ENCODE assay signal across 31 cellular contexts in the genomic region with DNA sequence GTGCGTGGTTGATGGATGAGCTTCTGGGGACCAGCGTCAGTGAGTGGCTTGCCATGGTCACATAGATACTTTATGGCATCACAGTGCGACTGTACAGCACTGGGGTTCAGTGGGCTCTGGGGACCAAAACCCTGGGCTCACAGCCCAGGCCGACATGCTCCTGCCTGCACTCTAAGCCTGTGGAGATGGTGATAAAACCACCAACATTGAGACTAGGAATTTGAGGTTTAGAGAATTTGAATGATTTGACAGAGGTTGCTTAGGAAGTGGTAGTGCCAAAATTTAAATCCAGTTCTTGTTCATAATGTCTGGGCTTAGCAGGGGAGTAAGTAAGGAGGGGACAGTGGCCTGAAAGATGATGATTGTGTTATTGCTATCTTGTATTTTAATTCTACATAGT.
"Had no signal": no experiment of that assay in that cellular context is flagged by ENCODE, and none has a peak within 500 bp of the region (broad histone marks: within the 10 kb centered on the region; RNA-seq: fewer than 3 reads in every experiment).

No MANE protein-coding gene starts in this region.

- H3K9me3 ChIP-seq: adrenal gland, breast epithelium had no signal

- H3K4me3 ChIP-seq: adrenal gland, breast epithelium had no signal

- ATAC-seq: activated CD8-positive, alpha-beta T cell treated with anti-CD3 and anti-CD28 coated beads for 36 hours; activated naive CD4-positive, alpha-beta T cell treated with anti-CD3 and anti-CD28 coated beads, Interleukin-2, amount 50 U/mL, for 72 hours had no signal

- DNase-seq: activated B cell treated with CpG ODN at 0.5 μM for 24 hours; activated CD4-positive, alpha-beta memory T cell treated with anti-CD3 and anti-CD28 coated beads for 36 hours; activated CD4-positive, alpha-beta T cell treated with anti-CD3 and anti-CD28 coated beads for 4 hours; activated CD4-positive, alpha-beta T cell treated with anti-CD3 and anti-CD28 coated beads, Interleukin-2, amount 10 ng/mL, durations not matched to agents 24 days and 14 days; activated CD4-positive, alpha-beta T cell treated with anti-CD3 and anti-CD28 coated beads, Interleukin-2, amount 50 U/mL, for 1 hour; activated CD4-positive, alpha-beta T cell treated with anti-CD3 and anti-CD28 coated beads, Interleukin-2, amount 50 U/mL, for 4 hours; activated CD4-positive, CD25-positive, alpha-beta regulatory T cell treated with anti-CD3 and anti-CD28 coated beads, Interleukin-2, amount 50 U/mL, for 72 hours; activated CD8-positive, alpha-beta memory T cell treated with anti-CD3 and anti-CD28 coated beads, Interleukin-2, amount 50 U/mL, for 4 hours; activated CD8-positive, alpha-beta T cell treated with anti-CD3 and anti-CD28 coated beads for 36 hours; activated effector memory CD4-positive, alpha-beta T cell treated with Interleukin-2 at 50 U/mL for 16 hours; activated gamma-delta T cell; activated naive CD4-positive, alpha-beta T cell treated with anti-CD3 and anti-CD28 coated beads for 36 hours; activated naive CD4-positive, alpha-beta T cell treated with anti-CD3 and anti-CD28 coated beads, Interleukin-2, amount 50 U/mL, for 16 hours; activated naive CD8-positive, alpha-beta T cell treated with anti-CD3 and anti-CD28 coated beads for 36 hours; activated T-cell treated with anti-CD3 and anti-CD28 coated beads, Interleukin-2, amount 50 U/mL, for 24 hours; activated T-cell treated with anti-CD3 and anti-CD28 coated beads, Interleukin-2, amount 50 U/mL, for 48 hours; adrenal gland; amniotic stem cell; aorta; brain microvascular endothelial cell; central memory CD4-positive, alpha-beta T cell; SW 1271; T-helper 1 cell; T-helper 2 cell; T-helper 9 cell had no signal

- H3K36me3 Mint-ChIP-seq: activated CD4-positive, alpha-beta memory T cell treated with anti-CD3 and anti-CD28 coated beads for 36 hours; activated naive CD4-positive, alpha-beta T cell treated with anti-CD3 and anti-CD28 coated beads, Interleukin-2, amount 50 U/mL, for 72 hours; activated naive CD8-positive, alpha-beta T cell treated with anti-CD3 and anti-CD28 coated beads for 36 hours had no signal

- H3K9me3 Mint-ChIP-seq: activated B cell treated with CpG ODN at 0.5 μM for 24 hours; activated CD4-positive, alpha-beta memory T cell treated with anti-CD3 and anti-CD28 coated beads for 36 hours; activated CD4-positive, alpha-beta T cell treated with anti-CD3 and anti-CD28 coated beads, Interleukin-2, amount 10 ng/mL, durations not matched to agents 24 days and 14 days; activated CD8-positive, alpha-beta T cell treated with anti-CD3 and anti-CD28 coated beads for 36 hours; activated naive CD4-positive, alpha-beta T cell treated with anti-CD3 and anti-CD28 coated beads for 36 hours; activated naive CD4-positive, alpha-beta T cell treated with anti-CD3 and anti-CD28 coated beads, Interleukin-2, amount 50 U/mL, for 72 hours; activated naive CD8-positive, alpha-beta T cell treated with anti-CD3 and anti-CD28 coated beads for 36 hours; activated T-cell treated with anti-CD3 and anti-CD28 coated beads, Interleukin-2, amount 50 U/mL, for 24 hours; activated T-helper 2 cell treated with anti-CD3 and anti-CD28 coated beads, Interferon-gamma antibody, Interleukin-2, Interleukin-4, amounts not matched to agents 10 μg/mL and 5 μg/mL and 100 μg/mL, durations not matched to agents 14 hours and 24 hours and 36 hours; T-helper 1 cell treated with Interleukin-12 subunit alpha and Interleukin-12 subunit beta and Interleukin-4 antibody, amounts not matched to agents 30 μg/mL and 1 μg/mL, for 36 hours; T-helper 2 cell treated with Interferon-gamma antibody and Interleukin-4, amounts not matched to agents 5 μg/mL and 100 μg/mL, for 36 hours had no signal

- H3K4me1 ChIP-seq: adrenal gland, breast epithelium had no signal

- FAIRE-seq: astrocyte had no signal

- H3K4me1 Mint-ChIP-seq: activated B cell treated with CpG ODN at 0.5 μM for 24 hours; activated CD4-positive, alpha-beta T cell treated with anti-CD3 and anti-CD28 coated beads, Interleukin-2, amount 10 ng/mL, durations not matched to agents 24 days and 14 days; activated naive CD8-positive, alpha-beta T cell treated with anti-CD3 and anti-CD28 coated beads for 36 hours had no signal

- H3K27ac ChIP-seq: adrenal gland, brain microvascular endothelial cell, breast epithelium had no signal

- H3K27me3 ChIP-seq: adrenal gland, brain microvascular endothelial cell, breast epithelium had no signal

- H3K4me3 Mint-ChIP-seq: activated B cell treated with CpG ODN at 0.5 μM for 24 hours; activated CD4-positive, alpha-beta memory T cell treated with anti-CD3 and anti-CD28 coated beads for 36 hours; activated CD4-positive, alpha-beta T cell treated with anti-CD3 and anti-CD28 coated beads, Interleukin-2, amount 10 ng/mL, durations not matched to agents 24 days and 14 days; activated CD8-positive, alpha-beta T cell treated with anti-CD3 and anti-CD28 coated beads for 36 hours; activated naive CD4-positive, alpha-beta T cell treated with anti-CD3 and anti-CD28 coated beads for 36 hours; activated naive CD8-positive, alpha-beta T cell treated with anti-CD3 and anti-CD28 coated beads for 36 hours; activated T-cell treated with anti-CD3 and anti-CD28 coated beads, Interleukin-2, amount 50 U/mL, for 24 hours; T-helper 1 cell treated with Interleukin-12 subunit alpha and Interleukin-12 subunit beta and Interleukin-4 antibody, amounts not matched to agents 30 μg/mL and 1 μg/mL, for 36 hours; T-helper 2 cell treated with Interferon-gamma antibody and Interleukin-4, amounts not matched to agents 5 μg/mL and 100 μg/mL, for 36 hours had no signal

- H3K36me3 ChIP-seq: adrenal gland, brain microvascular endothelial cell, breast epithelium had no signal

- H3K27ac Mint-ChIP-seq: activated B cell treated with CpG ODN at 0.5 μM for 24 hours; activated CD4-positive, alpha-beta memory T cell treated with anti-CD3 and anti-CD28 coated beads for 36 hours; activated CD4-positive, alpha-beta T cell treated with anti-CD3 and anti-CD28 coated beads, Interleukin-2, amount 10 ng/mL, durations not matched to agents 24 days and 14 days; activated CD8-positive, alpha-beta T cell treated with anti-CD3 and anti-CD28 coated beads for 36 hours; activated naive CD4-positive, alpha-beta T cell treated with anti-CD3 and anti-CD28 coated beads for 36 hours; activated naive CD4-positive, alpha-beta T cell treated with anti-CD3 and anti-CD28 coated beads, Interleukin-2, amount 50 U/mL, for 72 hours; activated naive CD8-positive, alpha-beta T cell treated with anti-CD3 and anti-CD28 coated beads for 36 hours; activated T-cell treated with anti-CD3 and anti-CD28 coated beads, Interleukin-2, amount 50 U/mL, for 24 hours; activated T-helper 2 cell treated with anti-CD3 and anti-CD28 coated beads, Interferon-gamma antibody, Interleukin-2, Interleukin-4, amounts not matched to agents 10 μg/mL and 5 μg/mL and 100 μg/mL, durations not matched to agents 14 hours and 24 hours and 36 hours; T-helper 1 cell treated with Interleukin-12 subunit alpha and Interleukin-12 subunit beta and Interleukin-4 antibody, amounts not matched to agents 30 μg/mL and 1 μg/mL, for 36 hours; T-helper 2 cell treated with Interferon-gamma antibody and Interleukin-4, amounts not matched to agents 5 μg/mL and 100 μg/mL, for 36 hours had no signal

- H3K27me3 Mint-ChIP-seq: activated B cell treated with CpG ODN at 0.5 μM for 24 hours; activated CD4-positive, alpha-beta memory T cell treated with anti-CD3 and anti-CD28 coated beads for 36 hours; activated CD4-positive, alpha-beta T cell treated with anti-CD3 and anti-CD28 coated beads, Interleukin-2, amount 10 ng/mL, durations not matched to agents 24 days and 14 days; activated CD8-positive, alpha-beta T cell treated with anti-CD3 and anti-CD28 coated beads for 36 hours; activated naive CD8-positive, alpha-beta T cell treated with anti-CD3 and anti-CD28 coated beads for 36 hours had no signal
